ENCODE assay signal across 8 cellular contexts in genomic region chr12:9721394-9722092, GRCh38.
DNase-seq lines count a peak whose midpoint lies in the region; ATAC-seq and TF ChIP-seq lines count a peak whose summit lies in the region.

No MANE protein-coding gene starts in this region.

- 0 out of 2 replicates have a peak overlapping the region, but pooled peaks have one; percentile 9 for H3K9ac ChIP-seq in SU-DHL-6 (ENCODE audit: low read length)

- H3K36me3 ChIP-seq in SU-DHL-6 (ENCODE audit: low read length), result no peaks in the 10 kb centered on the region

- H3F3A ChIP-seq in SU-DHL-6 (ENCODE audit: insufficient read depth), result peaks cover 17% of the 10 kb centered on the region; the same call in 1 of the 2 replicates

- peaks cover 26% of the 10 kb centered on the region; the same call in 1 of the 2 replicates for H3K79me2 ChIP-seq in SU-DHL-6 (ENCODE audit: insufficient read depth, low read length)

- peak; percentile 52 for ATAC-seq in HG03066 (IDR thresholded peaks at IDR 0.05; ENCODE audit: low read depth, unreplicated experiment)

- TF ChIP-seq CTCF in SU-DHL-6 (IDR thresholded peaks at IDR 0.05; ENCODE audit: insufficient read depth, low read length, poor library complexity, severe bottlenecking), result no peak

- no peak overlapping the region for H2AFZ ChIP-seq in SU-DHL-6 (ENCODE audit: low read depth, low read length, severe bottlenecking)

- no peaks in the 10 kb centered on the region for H4K20me1 ChIP-seq in SU-DHL-6 (ENCODE audit: low read depth, low read length)

- peaks cover 20% of the 10 kb centered on the region for H3K36me3 Mint-ChIP-seq in stimulated activated naive CD8-positive, alpha-beta T cell treated with anti-CD3 and anti-CD28 coated beads, Interleukin-15, Interleukin-2, amounts not matched to agents 100 ng/mL and 50 ng/mL, for 24 hours (ENCODE audit: low read depth)

- peak overlapping the region; percentile 99 for H3K4me2 ChIP-seq in SU-DHL-6 (ENCODE audit: low read depth, low read length, poor library complexity, severe bottlenecking)

- H3K27me3 ChIP-seq in SU-DHL-6 (ENCODE audit: low read length), result no peaks in the 10 kb centered on the region

- H3K4me3 Mint-ChIP-seq in stimulated activated naive CD8-positive, alpha-beta T cell treated with anti-CD3 and anti-CD28 coated beads, Interleukin-15, Interleukin-2, amounts not matched to agents 100 ng/mL and 50 ng/mL, for 24 hours, result peak overlapping the region; percentile 22

- peaks cover 3% of the 10 kb centered on the region for H3K27me3 Mint-ChIP-seq in stimulated activated naive CD8-positive, alpha-beta T cell treated with anti-CD3 and anti-CD28 coated beads, Interleukin-15, Interleukin-2, amounts not matched to agents 100 ng/mL and 50 ng/mL, for 24 hours

- H3K9me2 ChIP-seq in SU-DHL-6 (replicated peaks; ENCODE audit: insufficient read depth, low read length), result no peaks in the 10 kb centered on the region

- H3K9me3 ChIP-seq in SU-DHL-6 (ENCODE audit: insufficient read depth, low read length), result no peaks in the 10 kb centered on the region

- peak overlapping the region; percentile 65 for H3K27ac ChIP-seq in SU-DHL-6 (ENCODE audit: low read depth, low read length)

- H3K27ac Mint-ChIP-seq in stimulated activated naive CD8-positive, alpha-beta T cell treated with anti-CD3 and anti-CD28 coated beads, Interleukin-15, Interleukin-2, amounts not matched to agents 100 ng/mL and 50 ng/mL, for 24 hours, result peak overlapping the region; percentile 59

- H3K4me3 ChIP-seq in SU-DHL-6 (ENCODE audit: insufficient read depth, low read length, poor library complexity, severe bottlenecking), result no peak overlapping the region

- peaks cover 54% of the 10 kb centered on the region for H3K4me1 Mint-ChIP-seq in stimulated activated naive CD8-positive, alpha-beta T cell treated with anti-CD3 and anti-CD28 coated beads, Interleukin-15, Interleukin-2, amounts not matched to agents 100 ng/mL and 50 ng/mL, for 24 hours (ENCODE audit: low read depth)

- no peaks in the 10 kb centered on the region for H3K9me3 Mint-ChIP-seq in stimulated activated naive CD8-positive, alpha-beta T cell treated with anti-CD3 and anti-CD28 coated beads, Interleukin-15, Interleukin-2, amounts not matched to agents 100 ng/mL and 50 ng/mL, for 24 hours

- DNase-seq in NOMO-1 (lab: John Stamatoyannopoulos, UW; ENCODE audit: unreplicated experiment in 2 of 2) (peak; percentile 39 to 71), NOMO-1 treated with dmso at 0.1 percent for 144 hours (lab: John Stamatoyannopoulos, UW; ENCODE audit: unreplicated experiment) (no peak), NCI-H2196 treated with DMSO at 0.1 percent for 48 hours (lab: John Stamatoyannopoulos, UW; ENCODE audit: unreplicated experiment) (no peak), GM19240 (ENCODE audit: insufficient read length, low spot score) (no peak)
- no peak for DNase-seq in stimulated activated CD4-positive, alpha-beta T cell treated with anti-CD3 and anti-CD28 coated beads, Interleukin-15, amount 100 ng/mL, for 24 hours

Comparison
In these comparisons a context has a peak if more than half of its experiments do, and no peak if none do; other contexts are left out.
1. DNase-seq: peak in NOMO-1 (2 of 2); none in NOMO-1 treated with dmso at 0.1 percent for 144 hours (single experiment), NCI-H2196 treated with DMSO at 0.1 percent for 48 hours (single experiment), stimulated activated CD4-positive, alpha-beta T cell treated with anti-CD3 and anti-CD28 coated beads, Interleukin-15, amount 100 ng/mL, for 24 hours (single experiment) and GM19240 (single experiment).